25 cellular contexts compared by ENCODE assay signal in the genomic region with DNA sequence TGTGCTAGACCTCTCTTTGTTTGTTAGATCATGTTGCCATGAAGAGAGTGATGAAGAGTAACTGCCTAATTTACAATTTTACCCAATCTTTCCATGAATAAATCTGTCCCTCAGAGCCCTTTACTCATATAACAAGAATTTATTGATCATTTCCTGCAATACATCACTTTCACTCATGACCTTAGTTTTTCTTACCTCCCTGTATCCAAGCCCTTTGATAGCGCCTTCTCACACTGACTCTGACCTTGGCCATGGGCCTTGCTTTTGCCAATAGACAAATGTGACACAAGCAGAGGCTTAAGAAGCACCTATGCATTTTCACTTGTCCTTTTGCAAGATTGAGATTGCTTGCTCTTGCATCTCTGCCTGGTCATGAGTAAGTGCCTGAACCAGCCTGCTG.
A peak's percentile ranks its signal among the peaks of the same experiment; 100 is the strongest.
DNase-seq lines count a peak whose midpoint lies in the region; ATAC-seq and TF ChIP-seq lines count a peak whose summit lies in the region.
"Had no signal": no experiment of that assay in that cellular context is flagged by ENCODE, and none has a peak within 500 bp of the region (broad histone marks: within the 10 kb centered on the region; RNA-seq: fewer than 3 reads in every experiment).

No MANE protein-coding gene starts in this region.

- intact Hi-C loops in sciatic nerve (cut with DNase I): no loop called here
- intact Hi-C loops in prostate gland (cut with DNase I): no loop called here

- WGBS in prostate gland: 81% methylated on average over 1 of the region's 1 CpG

- H3K36me3 ChIP-seq in ACC112 (ENCODE audit: insufficient read depth, low read length) (no peaks in the 10 kb centered on the region), prostate gland (no peaks in the 10 kb centered on the region)
- H3K36me3 ChIP-seq: SJCRH30 had no signal

- ATAC-seq in sciatic nerve: peak; percentile 62
- ATAC-seq: Right ventricle myocardium inferior, SK-N-SH treated with all-trans-retinoic acid at 6 μM for 48 hours had no signal

- H3K4me3 ChIP-seq in ACC112 (ENCODE audit: low read depth, low read length) (no peak overlapping the region), fibroblast of the aortic adventitia (ENCODE audit: low read depth, low read length) (no peak overlapping the region), prostate gland (no peak overlapping the region)
- H3K4me3 ChIP-seq: PC-9, SJCRH30 had no signal

- H3K79me2 ChIP-seq in ACC112 (ENCODE audit: control insufficient read depth, insufficient read depth, low read length, unreplicated experiment): no peaks in the 10 kb centered on the region

- no peaks in the 10 kb centered on the region for H3K27me3 ChIP-seq in ACC112 (ENCODE audit: insufficient read depth, low read length)
- no peaks in the 10 kb centered on the region for H3K27me3 ChIP-seq in prostate gland (replicated peaks; ENCODE audit: insufficient read depth)
- H3K27me3 ChIP-seq: SJCRH30 had no signal

- TF ChIP-seq POLR2A in prostate gland (IDR thresholded peaks at IDR 0.05): no peak

- peak overlapping the region; percentile 80 for H3K27ac ChIP-seq in ACC112 (ENCODE audit: low read depth, low read length)
- no peak overlapping the region for H3K27ac ChIP-seq in prostate gland
- H3K27ac ChIP-seq: 22Rv1, KMS-11, PC-9, SJCRH30 had no signal

- no peak overlapping the region for H2AFZ ChIP-seq in ACC112 (ENCODE audit: low read length, unreplicated experiment)
- H2AFZ ChIP-seq: PC-9 had no signal

- no peaks in the 10 kb centered on the region for H3K9me3 ChIP-seq in prostate gland
- H3K9me3 ChIP-seq: SJCRH30 had no signal

- peak; percentile 1 for DNase-seq in HT1080 (ENCODE audit: low read depth)
- peak; percentile 25 for DNase-seq in fibroblast of the aortic adventitia (ENCODE audit: low read depth)
- DNase-seq in sciatic nerve (ENCODE audit: low spot score): no peak
- DNase-seq in prostate gland (ENCODE audit: low spot score): no peak
- DNase-seq in AG08396 (ENCODE audit: low spot score): no peak
- no peak for DNase-seq in D341Med (ENCODE audit: low spot score)
- DNase-seq in occipital lobe (lab: John Stamatoyannopoulos, UW): no peak
- DNase-seq: ACHN; C1 segment of cervical spinal cord; CD4-positive, alpha-beta memory T cell; COR-L47; DMS 273 treated with DMSO at 0.1 percent for 48 hours; DMS79 treated with DMSO at 0.1 percent for 48 hours; GF-D8; MM.1S; NCI-H2029; NCI-H446 treated with DMSO at 0.1 percent for 48 hours; NCI-H526; PC-9; SJCRH30 had no signal

- H3K4me1 ChIP-seq in ACC112 (ENCODE audit: control insufficient read depth, insufficient read depth, low read length, unreplicated experiment) (peaks cover 14% of the 10 kb centered on the region), prostate gland (replicated peaks) (no peaks in the 10 kb centered on the region)
- H3K4me1 ChIP-seq: SJCRH30 had no signal

- no peak for TF ChIP-seq CTCF in fibroblast of the aortic adventitia (IDR thresholded peaks at IDR 0.05; ENCODE audit: insufficient read depth, low read length)
- no peak for TF ChIP-seq CTCF in prostate gland (IDR thresholded peaks at IDR 0.05)

Comparison
In these comparisons a context has a peak if more than half of its experiments do, and no peak if none do; other contexts are left out.
1. DNase-seq: peak in HT1080 (single experiment) and fibroblast of the aortic adventitia (single experiment); none in sciatic nerve (single experiment), prostate gland (single experiment), AG08396 (single experiment), D341Med (single experiment) and occipital lobe (single experiment).